ENCODE assay signal across 28 cellular contexts in genomic region chr20:59118855-59119254, GRCh38. TPM values are rescaled to one million over a fixed set of nuclear protein-coding genes. Genes with fewer than 3 reads are reported as not detected.
"Had no signal": no experiment of that assay in that cellular context is flagged by ENCODE, and none has a peak within 500 bp of the region (broad histone marks: within the 10 kb centered on the region; RNA-seq: fewer than 3 reads in every experiment).

No MANE protein-coding gene starts in this region.

- DNase-seq: activated CD4-positive, alpha-beta memory T cell treated with anti-CD3 and anti-CD28 coated beads for 36 hours; activated CD4-positive, alpha-beta T cell treated with anti-CD3 and anti-CD28 coated beads, Interleukin-2, amount 10 ng/mL, durations not matched to agents 7 days and 5 days; activated CD4-positive, CD25-positive, alpha-beta regulatory T cell; activated CD8-positive, alpha-beta memory T cell treated with anti-CD3 and anti-CD28 coated beads for 24 hours; activated gamma-delta T cell; activated naive CD4-positive, alpha-beta T cell treated with anti-CD3 and anti-CD28 coated beads for 36 hours; activated naive CD8-positive, alpha-beta T cell treated with anti-CD3 and anti-CD28 coated beads, Interleukin-2, amount 10 ng/mL, durations not matched to agents 7 days and 5 days; activated T-cell treated with anti-CD3 and anti-CD28 coated beads for 4 hours; activated T-cell treated with anti-CD3 and anti-CD28 coated beads, Interleukin-2, amount 50 U/mL, for 48 hours; adrenal gland; anterior cingulate cortex; caudate nucleus; Karpas-422; MM.1S; NCI-H1105; NCI-H1436; NCI-H2081; NCI-H446; NCI-H524; PC-3; SHP77 treated with DMSO at 0.1 percent for 48 hours; T-helper 2 cell; T1000 had no signal

- H3K4me3 ChIP-seq: adrenal gland, breast epithelium had no signal

- ATAC-seq: activated T-helper 17 cell treated with anti-CD3 and anti-CD28 coated beads, Interleukin-2, amount 50 U/mL, for 72 hours; PC-3 had no signal

- H3K27ac ChIP-seq: adrenal gland, breast epithelium had no signal

- FAIRE-seq: RCC 7860, TTC549 had no signal

- H3K27me3 ChIP-seq: adrenal gland, breast epithelium had no signal

- H3K36me3 ChIP-seq: adrenal gland, breast epithelium had no signal

- H3K9me3 ChIP-seq: adrenal gland, breast epithelium had no signal

- H3K27ac Mint-ChIP-seq: activated CD4-positive, alpha-beta memory T cell treated with anti-CD3 and anti-CD28 coated beads for 36 hours; activated CD4-positive, alpha-beta T cell treated with anti-CD3 and anti-CD28 coated beads, Interleukin-2, amount 10 ng/mL, durations not matched to agents 7 days and 5 days; activated naive CD4-positive, alpha-beta T cell treated with anti-CD3 and anti-CD28 coated beads for 36 hours; activated naive CD8-positive, alpha-beta T cell treated with anti-CD3 and anti-CD28 coated beads, Interleukin-2, amount 10 ng/mL, durations not matched to agents 7 days and 5 days had no signal

- H3K4me3 Mint-ChIP-seq: activated CD4-positive, alpha-beta memory T cell treated with anti-CD3 and anti-CD28 coated beads for 36 hours; activated CD4-positive, alpha-beta T cell treated with anti-CD3 and anti-CD28 coated beads, Interleukin-2, amount 10 ng/mL, durations not matched to agents 7 days and 5 days; activated naive CD4-positive, alpha-beta T cell treated with anti-CD3 and anti-CD28 coated beads for 36 hours; activated naive CD8-positive, alpha-beta T cell treated with anti-CD3 and anti-CD28 coated beads, Interleukin-2, amount 10 ng/mL, durations not matched to agents 7 days and 5 days had no signal

- H3K4me1 ChIP-seq: adrenal gland, breast epithelium had no signal

- H3K27me3 Mint-ChIP-seq: activated CD4-positive, alpha-beta memory T cell treated with anti-CD3 and anti-CD28 coated beads for 36 hours; activated T-helper 17 cell treated with anti-CD3 and anti-CD28 coated beads, Interleukin-2, amount 50 U/mL, for 72 hours had no signal

RNA-seq across cellular contexts. Expression of gene ZNF831, which starts 44.8 kb away (rescaled TPM):
- total RNA-seq: chondrocyte, PC-3 had no signal
